ENCODE assay signal across 22 cellular contexts in the genomic region with DNA sequence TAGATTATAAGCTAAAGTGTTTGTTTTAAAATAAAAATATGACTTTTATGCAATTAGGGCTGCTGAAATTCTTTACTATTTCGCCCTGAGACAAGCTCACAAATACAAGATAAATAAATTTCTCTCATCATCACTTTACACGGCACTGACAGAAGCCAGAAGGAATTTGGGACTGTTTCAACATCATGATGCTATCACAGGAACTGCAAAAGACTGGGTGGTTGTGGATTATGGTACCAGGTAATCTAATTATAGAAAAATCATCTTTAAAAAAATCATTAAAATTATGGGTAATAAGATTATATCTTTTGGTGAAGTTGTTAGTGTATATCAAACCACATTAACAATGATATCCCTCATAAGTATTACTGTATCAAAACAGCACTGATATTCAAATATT.
"Had no signal": no experiment of that assay in that cellular context is flagged by ENCODE, and none has a peak within 500 bp of the region (broad histone marks: within the 10 kb centered on the region; RNA-seq: fewer than 3 reads in every experiment).

No MANE protein-coding gene starts in this region.

- ATAC-seq: effector memory CD8-positive, alpha-beta T cell; gastroesophageal sphincter; left cardiac atrium; lower lobe of right lung; stimulated activated memory B cell treated with anti-CD40 and anti-IgM and Interleukin-4, amounts not matched to agents 10 μg/mL and 1 μg/mL and 100 μg/mL, for 72 hours; stimulated activated naive CD8-positive, alpha-beta T cell treated with anti-CD3 and anti-CD28 coated beads, Interleukin-15, amount 100 ng/mL, for 72 hours; upper lobe of right lung had no signal

- H3K36me3 ChIP-seq: prostate gland had no signal

- H3K9me3 ChIP-seq: gastroesophageal sphincter, left ventricle myocardium inferior, lower lobe of right lung, prostate gland, right lobe of liver, spleen, testis, tibial nerve, upper lobe of right lung, vagina had no signal

- H3K79me2 ChIP-seq: parathyroid adenoma had no signal

- H3K4me3 ChIP-seq: gastroesophageal sphincter, left ventricle myocardium inferior, lower lobe of right lung, prostate gland, right lobe of liver, spleen, testis, tibial nerve, upper lobe of right lung, vagina had no signal

- H3K4me1 ChIP-seq: gastroesophageal sphincter, left ventricle myocardium inferior, lower lobe of right lung, parathyroid adenoma, prostate gland, right lobe of liver, spleen, testis, tibial nerve, upper lobe of right lung, vagina had no signal

- H2AFZ ChIP-seq: parathyroid adenoma had no signal

- H3K27me3 ChIP-seq: gastroesophageal sphincter, right lobe of liver, spleen, testis, tibial nerve, upper lobe of right lung, vagina had no signal

- H3K9ac ChIP-seq: parathyroid adenoma had no signal

- DNase-seq: effector memory CD8-positive, alpha-beta T cell; glutamatergic neuron; left cardiac atrium; left ventricle myocardium inferior; lower lobe of right lung; mesenchymal stem cell; midbrain; naive B cell; right lobe of liver; spleen; stimulated activated CD4-positive, alpha-beta T cell treated with anti-CD3 and anti-CD28 coated beads, Interleukin-15, amount 100 ng/mL, for 24 hours; stimulated activated CD4-positive, alpha-beta T cell treated with anti-CD3 and anti-CD28 coated beads, Interleukin-1b, Interleukin-23, amount 100 ng/mL, for 48 hours; stimulated activated CD4-positive, alpha-beta T cell treated with anti-CD3 and anti-CD28 coated beads, Interleukin-4, amount 100 ng/mL, for 24 hours; stimulated activated naive CD8-positive, alpha-beta T cell treated with anti-CD3 and anti-CD28 coated beads, Interleukin-15, amount 100 ng/mL, for 72 hours; testis; upper lobe of right lung had no signal

- H3K27ac ChIP-seq: gastroesophageal sphincter, left ventricle myocardium inferior, lower lobe of right lung, parathyroid adenoma, prostate gland, right lobe of liver, spleen, testis, tibial nerve, upper lobe of right lung, vagina had no signal
